In the genomic region with DNA sequence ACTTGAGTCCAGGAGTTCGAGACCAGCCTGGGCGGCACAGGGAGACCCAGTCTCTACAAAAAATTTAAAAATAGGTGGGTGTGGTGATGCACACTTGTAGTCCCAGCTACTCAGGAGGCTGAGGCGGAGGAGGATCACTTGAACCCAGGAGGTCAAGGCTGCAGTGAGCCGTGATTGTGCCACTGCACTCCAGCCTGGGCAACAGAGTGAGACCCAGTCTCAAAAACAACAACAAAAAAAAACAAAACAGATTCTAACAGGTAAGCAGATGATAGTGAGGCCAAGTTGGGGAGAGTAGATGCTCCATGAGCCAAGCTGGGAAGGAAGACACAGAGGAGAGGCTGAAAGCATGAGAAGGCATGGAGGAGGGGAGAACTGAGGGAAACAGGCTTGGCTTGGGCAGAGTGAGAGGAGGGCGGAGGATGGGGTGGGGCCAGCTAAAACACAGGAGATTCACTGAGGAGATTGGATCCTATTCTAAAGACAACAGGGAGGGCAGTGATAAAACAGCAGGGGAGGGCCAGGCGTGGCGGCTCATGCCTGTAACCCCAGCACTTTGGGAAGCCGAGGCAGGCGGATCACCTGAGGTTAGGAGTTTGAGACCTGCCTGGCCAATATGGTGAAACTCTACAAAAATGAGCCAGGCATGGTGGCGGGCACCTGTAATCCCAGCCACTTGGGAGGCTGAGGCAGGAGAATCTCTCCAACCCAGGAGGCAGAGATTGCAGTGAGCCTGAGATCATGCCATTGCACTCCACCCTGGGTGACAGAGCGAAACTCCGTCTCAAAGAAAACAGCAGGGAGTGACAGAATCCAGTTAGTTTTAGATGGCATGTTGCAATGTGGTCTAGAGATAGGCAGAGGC, we compare ENCODE assay signal across 1 cellular context.
TF ChIP-seq lines count a peak whose summit lies in the region.

No MANE protein-coding gene starts in this region.

TF ChIP-seq in K562, 482 proteins besides CTCF, POLR2A, EP300 and RAD21:
- TF ChIP-seq POU5F1 (IDR thresholded peaks at IDR 0.05; ENCODE audit: borderline replicate concordance, low read depth, low read length, partially characterized antibody), result no peak
- TF ChIP-seq VEZF1 (CRISPR knock-in tag; IDR thresholded peaks at IDR 0.05), result peak; percentile 15; the same call in 1 of the 2 replicates
- 0 out of 2 replicates have a peak, but pooled peaks have one; percentile 22 for TF ChIP-seq ARID1B (IDR thresholded peaks at IDR 0.05)
- no peak for TF ChIP-seq SP2 (IDR thresholded peaks at IDR 0.05; ENCODE audit: extremely low read depth, low read depth, low read length, poor library complexity, severe bottlenecking)
- no peak for TF ChIP-seq ZNF57 (CRISPR knock-in tag; IDR thresholded peaks at IDR 0.05)
- TF ChIP-seq TAL1 (IDR thresholded peaks at IDR 0.05), result 0 out of 2 replicates have a peak, but pooled peaks have one; percentile 7
- TF ChIP-seq FOXK2 (conservative IDR thresholded peaks at IDR 0.05 in 1 of 2, IDR thresholded peaks at IDR 0.05 in 1 of 2; ENCODE audit: low read depth in 2 of 2), result peak in 1 of 2 experiments; percentile 37; a peak in 1 of 4 replicates
- TF ChIP-seq CEBPB (tag; IDR thresholded peaks at IDR 0.05), result peak; percentile 70
- no peak for TF ChIP-seq PCBP1 (IDR thresholded peaks at IDR 0.05; ENCODE audit: low read depth, low read length, poor library complexity, severe bottlenecking)
- TF ChIP-seq BRCA1 (IDR thresholded peaks at IDR 0.05), result no peak
- no peak for TF ChIP-seq BRCA1 (CRISPR knock-in tag; IDR thresholded peaks at IDR 0.05)
- TF ChIP-seq FOXK1 (CRISPR knock-in tag; IDR thresholded peaks at IDR 0.05; ENCODE audit: borderline replicate concordance), result no peak
- 0 out of 4 replicates have a peak, but pooled peaks of 1 of the 2 experiments have one; percentile 29 for TF ChIP-seq RCOR1 (IDR thresholded peaks at IDR 0.05; ENCODE audit: borderline replicate concordance in 1 of 2, low read depth in 2 of 2, low read length in 2 of 2)
- no peak for TF ChIP-seq ZNF232 (CRISPR knock-in tag; IDR thresholded peaks at IDR 0.05)
- TF ChIP-seq ZNF121 (CRISPR knock-in tag; conservative IDR thresholded peaks at IDR 0.05), result 0 out of 2 replicates have a peak, but pooled peaks have one; percentile 7
- TF ChIP-seq ZFPM2 (CRISPR knock-in tag; IDR thresholded peaks at IDR 0.05), result no peak
- TF ChIP-seq CBFA2T3 (IDR thresholded peaks at IDR 0.05), result peak; percentile 53
- peak; percentile 40 to 71; a peak in 2 of 4 replicates for TF ChIP-seq KDM1A (IDR thresholded peaks at IDR 0.05)
- 0 out of 4 replicates have a peak, but pooled peaks of 1 of the 2 experiments have one; percentile 39 for TF ChIP-seq KDM4B (IDR thresholded peaks at IDR 0.05; ENCODE audit: borderline replicate concordance in 2 of 2, low read depth in 1 of 2)
